Comparison of ENCODE assay signal across 16 cellular contexts in the genomic region with DNA sequence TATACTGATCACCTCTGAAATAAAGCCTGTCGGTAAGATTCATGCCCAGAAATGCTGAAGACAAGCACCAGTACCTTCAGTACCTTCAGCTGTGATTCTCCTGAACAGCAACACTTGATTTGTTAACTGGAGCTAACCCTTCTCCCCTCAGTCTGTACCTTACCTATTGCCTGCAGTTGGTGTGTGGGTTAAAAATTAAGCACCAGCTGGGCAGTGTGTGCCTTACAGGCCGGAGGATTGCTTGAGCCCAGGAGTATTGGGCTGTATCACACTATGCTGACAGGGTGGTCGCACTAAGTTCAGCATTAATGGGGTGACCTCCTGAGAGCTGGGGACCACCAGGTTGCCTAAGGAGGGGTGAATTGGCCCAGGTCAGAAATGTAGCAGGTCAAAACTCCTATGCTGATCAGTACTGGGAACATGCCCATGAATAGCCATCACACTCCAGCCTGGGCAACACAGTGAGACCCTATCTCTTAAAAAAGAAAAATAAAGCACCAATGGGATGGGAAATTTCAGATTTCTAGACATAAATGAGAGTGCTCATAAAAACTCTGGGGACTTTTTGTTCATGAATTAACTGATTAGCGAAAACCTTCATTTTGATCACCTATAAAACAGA.
DNase-seq lines count a peak whose midpoint lies in the region; ATAC-seq and TF ChIP-seq lines count a peak whose summit lies in the region.
"Had no signal": no experiment of that assay in that cellular context is flagged by ENCODE, and none has a peak within 500 bp of the region (broad histone marks: within the 10 kb centered on the region; RNA-seq: fewer than 3 reads in every experiment).

No MANE protein-coding gene starts in this region.

- ATAC-seq in right cardiac atrium: peak; percentile 22
- peak; percentile 86 for ATAC-seq in left lobe of liver
- ATAC-seq in HG02885 (IDR thresholded peaks at IDR 0.05; ENCODE audit: poor library complexity, unreplicated experiment): no peak

- H3K9me3 ChIP-seq in right cardiac atrium (ENCODE audit: control insufficient read depth, low read length) (no peaks in the 10 kb centered on the region), right atrium auricular region (peaks cover 0 to under 1% of the 10 kb centered on the region in 2 donors), neutrophil (no peaks in the 10 kb centered on the region)

- H3K4me3 ChIP-seq in right cardiac atrium (ENCODE audit: low read length) (no peak overlapping the region), right atrium auricular region (no peak overlapping the region), neutrophil (ENCODE audit: low read depth in 1 of 2, low read length in 1 of 2) (no peak overlapping the region)
- H3K4me3 ChIP-seq: BLaER1 had no signal

- H3K27ac ChIP-seq in right cardiac atrium (ENCODE audit: low read length): no peak overlapping the region
- no peak overlapping the region for H3K27ac ChIP-seq in right atrium auricular region
- H3K27ac ChIP-seq in neutrophil: peak overlapping the region; percentile 24
- H3K27ac ChIP-seq: BLaER1 had no signal

- H3K4me1 ChIP-seq in right cardiac atrium (ENCODE audit: control insufficient read depth, insufficient read depth, low read length): peaks cover 5% of the 10 kb centered on the region
- peaks cover 0 to 10% of the 10 kb centered on the region in 2 donors for H3K4me1 ChIP-seq in right atrium auricular region
- peaks cover 7 to 9% of the 10 kb centered on the region in 2 experiments for H3K4me1 ChIP-seq in neutrophil (ENCODE audit: control insufficient read depth in 1 of 2, insufficient read depth in 1 of 2, low read depth in 1 of 2, low read length in 1 of 2)
- H3K4me1 ChIP-seq: BLaER1 had no signal

- H3K9me3 Mint-ChIP-seq in glutamatergic neuron (ENCODE audit: unreplicated experiment): no peaks in the 10 kb centered on the region

- no peaks in the 10 kb centered on the region for H3K4me1 Mint-ChIP-seq in glutamatergic neuron (ENCODE audit: low read depth, unreplicated experiment)

- DNase-seq in right cardiac atrium (no peak), right atrium auricular region (ENCODE audit: low spot score) (no peak), left lobe of liver (ENCODE audit: low spot score) (no peak), glutamatergic neuron (no peak), dedifferentiated amniotic fluid mesenchymal stem cell (ENCODE audit: extremely low spot score) (no peak)
- DNase-seq: CD8-positive, alpha-beta memory T cell; DMS79 treated with DMSO at 0.1 percent for 48 hours; KG1; NCI-H1105 treated with DMSO at 0.1 percent for 48 hours; NCI-H1694 treated with DMSO at 0.1 percent for 48 hours; NCI-H510A; NCI-H774; SHP77 treated with DMSO at 0.1 percent for 48 hours had no signal

- H3K36me3 Mint-ChIP-seq in glutamatergic neuron (ENCODE audit: unreplicated experiment): peaks cover 8% of the 10 kb centered on the region

- no peaks in the 10 kb centered on the region for H3K27me3 Mint-ChIP-seq in glutamatergic neuron (ENCODE audit: unreplicated experiment)
- H3K27me3 Mint-ChIP-seq: CD8-positive, alpha-beta memory T cell had no signal

- H3K36me3 ChIP-seq in right atrium auricular region (no peaks in the 10 kb centered on the region), neutrophil (no peaks in the 10 kb centered on the region)

- no peak overlapping the region for H3K4me3 Mint-ChIP-seq in glutamatergic neuron (ENCODE audit: unreplicated experiment)
- H3K4me3 Mint-ChIP-seq: CD8-positive, alpha-beta memory T cell had no signal

- intact Hi-C loops in right cardiac atrium (cut with DNase I): no loop called here

- TF ChIP-seq CTCF in right atrium auricular region (IDR thresholded peaks at IDR 0.05) (no peak), neutrophil (IDR thresholded peaks at IDR 0.05) (no peak), glutamatergic neuron (IDR thresholded peaks at IDR 0.05; ENCODE audit: partially characterized antibody, unreplicated experiment) (no peak)

- no peak overlapping the region for H3K27ac Mint-ChIP-seq in glutamatergic neuron (ENCODE audit: unreplicated experiment)

- no peaks in the 10 kb centered on the region for H3K27me3 ChIP-seq in right cardiac atrium (ENCODE audit: control insufficient read depth, insufficient read depth)
- no peaks in the 10 kb centered on the region for H3K27me3 ChIP-seq in right atrium auricular region
- H3K27me3 ChIP-seq in neutrophil: no peaks in the 10 kb centered on the region
- H3K27me3 ChIP-seq: BLaER1 had no signal

- 92% methylated on average over 4 of the region's 4 CpGs for WGBS in right cardiac atrium
